ENCODE assay signal across 28 cellular contexts in genomic region chrX:101449279-101449678, GRCh38.
"Had no signal": no experiment of that assay in that cellular context is flagged by ENCODE, and none has a peak within 500 bp of the region (broad histone marks: within the 10 kb centered on the region; RNA-seq: fewer than 3 reads in every experiment).

No MANE protein-coding gene starts in this region.

- H3K27ac ChIP-seq: epithelial cell of prostate, esophagus squamous epithelium, gastrocnemius medialis, heart right ventricle, left lung, lower lobe of right lung had no signal

- H3K27me3 Mint-ChIP-seq: dendritic cell treated with granulocyte-macrophage colony-stimulating factor and Interleukin-4, amounts not matched to agents 40 ng/mL and 50 ng/mL, for 4 days; effector memory CD8-positive, alpha-beta T cell; naive B cell; naive thymus-derived CD8-positive, alpha-beta T cell had no signal

- ATAC-seq: effector memory CD8-positive, alpha-beta T cell; esophagus mucosa; gastrocnemius medialis; heart right ventricle; left cardiac atrium; left lung; left ventricle myocardium superior; lower lobe of right lung; mucosa of descending colon; naive thymus-derived CD8-positive, alpha-beta T cell had no signal

- H3K4me3 ChIP-seq: esophagus squamous epithelium, gastrocnemius medialis, heart right ventricle, left lung, lower lobe of right lung, mucosa of descending colon had no signal

- H3K4me1 Mint-ChIP-seq: mesothelial cell of epicardium had no signal

- H3K9me3 ChIP-seq: esophagus squamous epithelium, gastrocnemius medialis, left lung, lower lobe of right lung, mucosa of descending colon had no signal

- H3K9me3 Mint-ChIP-seq: dendritic cell treated with granulocyte-macrophage colony-stimulating factor and Interleukin-4, amounts not matched to agents 40 ng/mL and 50 ng/mL, for 4 days; effector memory CD8-positive, alpha-beta T cell had no signal

- DNase-seq: cortex of kidney; effector CD8-positive, alpha-beta T cell; effector memory CD8-positive, alpha-beta T cell; endodermal cell; erythroblast; esophagus squamous epithelium; foreskin fibroblast; foreskin melanocyte; gastrocnemius medialis; glutamatergic neuron; head of caudate nucleus; heart right ventricle; hippocampal formation; left cardiac atrium; left lung; left ventricle myocardium superior; lower lobe of right lung; mesenchymal stem cell; mucosa of descending colon; naive B cell; naive thymus-derived CD8-positive, alpha-beta T cell had no signal

- H3K27ac Mint-ChIP-seq: dendritic cell treated with granulocyte-macrophage colony-stimulating factor and Interleukin-4, amounts not matched to agents 40 ng/mL and 50 ng/mL, for 4 days; effector memory CD8-positive, alpha-beta T cell; endodermal cell; mesothelial cell of epicardium; naive B cell; naive thymus-derived CD8-positive, alpha-beta T cell had no signal

- FAIRE-seq: endometrium, islet of Langerhans, keratinocyte had no signal

- H3K36me3 ChIP-seq: gastrocnemius medialis had no signal

- H3K27me3 ChIP-seq: esophagus squamous epithelium, gastrocnemius medialis, heart right ventricle, left lung had no signal

- H3K4me3 Mint-ChIP-seq: dendritic cell treated with granulocyte-macrophage colony-stimulating factor and Interleukin-4, amounts not matched to agents 40 ng/mL and 50 ng/mL, for 4 days; effector memory CD8-positive, alpha-beta T cell; endodermal cell; mesothelial cell of epicardium; naive B cell; naive thymus-derived CD8-positive, alpha-beta T cell had no signal

- H3K4me1 ChIP-seq: esophagus squamous epithelium, gastrocnemius medialis, left lung had no signal
